In the genomic region with DNA sequence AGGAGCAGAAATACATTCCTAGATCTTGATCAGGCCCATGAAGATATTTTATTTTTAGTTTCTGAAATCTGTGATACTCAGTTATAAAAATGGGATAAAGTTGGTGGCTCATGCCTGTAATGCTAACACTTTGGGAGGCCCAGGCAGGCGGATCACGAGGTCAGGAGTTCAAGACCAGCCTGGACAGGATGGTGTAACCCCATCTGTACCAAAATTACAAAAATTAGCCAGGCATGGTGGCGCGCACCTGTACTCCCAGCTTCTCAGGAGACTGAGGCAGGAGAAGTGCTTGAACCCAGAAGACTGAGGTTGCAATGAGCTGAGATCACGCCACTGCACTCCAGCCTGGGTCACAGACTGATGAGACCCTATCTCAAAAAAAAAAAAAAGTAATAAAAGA, we compare ENCODE assay signal across 27 cellular contexts.
A peak's percentile ranks its signal among the peaks of the same experiment; 100 is the strongest.
DNase-seq lines count a peak whose midpoint lies in the region; ATAC-seq lines count a peak whose summit lies in the region.
"Had no signal": no experiment of that assay in that cellular context is flagged by ENCODE, and none has a peak within 500 bp of the region (broad histone marks: within the 10 kb centered on the region; RNA-seq: fewer than 3 reads in every experiment).

No MANE protein-coding gene starts in this region.

- no peak overlapping the region for H2BK12ac ChIP-seq in mesenchymal stem cell (ENCODE audit: low read length in 2 of 2)

- peak overlapping the region in 1 of 2 experiments; percentile 24 for H3K18ac ChIP-seq in mesenchymal stem cell (ENCODE audit: low read depth in 1 of 2, low read length in 2 of 2)

- no peak overlapping the region for H2BK15ac ChIP-seq in mesenchymal stem cell (ENCODE audit: low read depth, poor library complexity, severe bottlenecking)

- H3K79me1 ChIP-seq in mesenchymal stem cell (replicated peaks; ENCODE audit: low read length, poor library complexity, severe bottlenecking) = no peaks in the 10 kb centered on the region

- H3K4me1 Mint-ChIP-seq in activated naive CD4-positive, alpha-beta T cell treated with anti-CD3 and anti-CD28 coated beads for 36 hours (ENCODE audit: low read depth) = peaks cover 48% of the 10 kb centered on the region
- peaks cover 24% of the 10 kb centered on the region for H3K4me1 Mint-ChIP-seq in stimulated activated effector memory CD8-positive, alpha-beta T cell treated with anti-CD3 and anti-CD28 coated beads, Interleukin-12 subunit alpha, Interleukin-12 subunit beta, amount 100 ng/mL, for 72 hours
- H3K4me1 Mint-ChIP-seq: nephron had no signal

- no peak overlapping the region for H3K23ac ChIP-seq in mesenchymal stem cell (ENCODE audit: low read length in 2 of 2)

- no peak overlapping the region for H2AFZ ChIP-seq in mesenchymal stem cell (ENCODE audit: low read depth, low read length)

- H3K4ac ChIP-seq in mesenchymal stem cell (ENCODE audit: low read depth in 1 of 2, low read length in 2 of 2) = no peak overlapping the region

- no peaks in the 10 kb centered on the region for H3K9me3 Mint-ChIP-seq in activated naive CD4-positive, alpha-beta T cell treated with anti-CD3 and anti-CD28 coated beads for 36 hours
- peaks cover 0 to 5% of the 10 kb centered on the region in 2 donors for H3K9me3 Mint-ChIP-seq in activated naive CD4-positive, alpha-beta T cell treated with anti-CD3 and anti-CD28 coated beads, Interleukin-2, amount 50 U/mL, for 72 hours
- no peaks in the 10 kb centered on the region for H3K9me3 Mint-ChIP-seq in stimulated activated effector memory CD8-positive, alpha-beta T cell treated with anti-CD3 and anti-CD28 coated beads, Interleukin-12 subunit alpha, Interleukin-12 subunit beta, amount 100 ng/mL, for 72 hours
- H3K9me3 Mint-ChIP-seq: nephron had no signal

- WGBS in mesenchymal stem cell = 75% methylated on average over 4 of the region's 5 CpGs

- no peak overlapping the region for H3K4me3 ChIP-seq in mesenchymal stem cell (ENCODE audit: insufficient read depth in 1 of 2, low read depth in 1 of 2, low read length in 2 of 2)
- H3K4me3 ChIP-seq: cardiac muscle cell, gastroesophageal sphincter, left ventricle myocardium inferior, pancreas, right atrium auricular region, tibial artery had no signal

- H3K14ac ChIP-seq in mesenchymal stem cell (ENCODE audit: low read length in 2 of 2) = no peak overlapping the region

- no peak overlapping the region for H4K8ac ChIP-seq in mesenchymal stem cell (ENCODE audit: low read length)

- no peak overlapping the region for H2BK120ac ChIP-seq in mesenchymal stem cell (ENCODE audit: low read depth, low read length)

- H2BK5ac ChIP-seq in mesenchymal stem cell (ENCODE audit: low read depth, low read length, poor library complexity, severe bottlenecking) = no peak overlapping the region

- DNase-seq in activated naive CD4-positive, alpha-beta T cell treated with anti-CD3 and anti-CD28 coated beads for 36 hours = no peak
- no peak for DNase-seq in activated naive CD4-positive, alpha-beta T cell (lab: John Stamatoyannopoulos, UW)
- DNase-seq in MV-4-11 (lab: John Stamatoyannopoulos, UW) = peak; percentile 15
- DNase-seq in activated naive CD4-positive, alpha-beta T cell treated with anti-CD3 and anti-CD28 coated beads, Interleukin-2, amount 50 U/mL, for 72 hours (ENCODE audit: low spot score in 2 of 2) = no peak
- no peak for DNase-seq in stimulated activated effector memory CD8-positive, alpha-beta T cell treated with anti-CD3 and anti-CD28 coated beads, Interleukin-12 subunit alpha, Interleukin-12 subunit beta, amount 100 ng/mL, for 72 hours (ENCODE audit: low spot score in 2 of 2)
- no peak for DNase-seq in mesenchymal stem cell
- DNase-seq in OCI-M1 (lab: John Stamatoyannopoulos, UW) = no peak
- DNase-seq: activated CD8-positive, alpha-beta memory T cell treated with anti-CD3 and anti-CD28 coated beads for 24 hours; activated effector memory CD4-positive, alpha-beta T cell treated with Interleukin-2 at 50 U/mL for 16 hours; anterior cingulate cortex; EL; H7; left ventricle myocardium inferior; midbrain; NCI-H1048; NCI-H187 treated with DMSO at 0.1 percent for 48 hours; NCI-H526 treated with DMSO at 0.1 percent for 48 hours; pancreas; stimulated activated CD4-positive, alpha-beta T cell treated with anti-CD3 and anti-CD28 coated beads, Interleukin-4, amount 100 ng/mL, for 1 hour; stimulated activated naive CD4-positive, alpha-beta T cell treated with Interleukin-2 at 50 U/mL for 16 hours; tibial artery had no signal

- intact Hi-C loops in activated naive CD4-positive, alpha-beta T cell treated with anti-CD3 and anti-CD28 coated beads for 36 hours (cut with micrococcal nuclease) = loop anchor here (5.0 kb wide), 1 partner anchor 237 kb away; no protein-coding TSS in a partner anchor

- H3K4me2 ChIP-seq in mesenchymal stem cell (ENCODE audit: low read length, poor library complexity, severe bottlenecking) = no peak overlapping the region

- no peak overlapping the region for H2AK5ac ChIP-seq in mesenchymal stem cell (ENCODE audit: low read length, severe bottlenecking)

- no peaks in the 10 kb centered on the region for H3K27me3 ChIP-seq in mesenchymal stem cell (ENCODE audit: control insufficient read depth in 1 of 2, insufficient read depth in 1 of 2, low read length in 2 of 2)
- H3K27me3 ChIP-seq: cardiac muscle cell, gastroesophageal sphincter, pancreas, right atrium auricular region, tibial artery had no signal

- no peak overlapping the region for H3K4me3 Mint-ChIP-seq in activated naive CD4-positive, alpha-beta T cell treated with anti-CD3 and anti-CD28 coated beads for 36 hours
- peak overlapping the region; percentile 41 for H3K4me3 Mint-ChIP-seq in stimulated activated effector memory CD8-positive, alpha-beta T cell treated with anti-CD3 and anti-CD28 coated beads, Interleukin-12 subunit alpha, Interleukin-12 subunit beta, amount 100 ng/mL, for 72 hours
- H3K4me3 Mint-ChIP-seq: nephron had no signal

- ATAC-seq in activated naive CD4-positive, alpha-beta T cell treated with anti-CD3 and anti-CD28 coated beads, Interleukin-2, amount 50 U/mL, for 72 hours = no peak
- no peak for ATAC-seq in stimulated activated effector memory CD8-positive, alpha-beta T cell treated with anti-CD3 and anti-CD28 coated beads, Interleukin-12 subunit alpha, Interleukin-12 subunit beta, amount 100 ng/mL, for 72 hours
- ATAC-seq in GM19324 (IDR thresholded peaks at IDR 0.05; ENCODE audit: low FRiP score, unreplicated experiment) = no peak
- ATAC-seq: gastroesophageal sphincter, pancreas had no signal

- no peak overlapping the region for H3K9ac ChIP-seq in mesenchymal stem cell (ENCODE audit: low read length)

- H4K91ac ChIP-seq in mesenchymal stem cell (ENCODE audit: low read length) = no peak overlapping the region

- no peak overlapping the region for H3K27ac ChIP-seq in mesenchymal stem cell (ENCODE audit: low read length, poor library complexity, severe bottlenecking)
- H3K27ac ChIP-seq: cardiac muscle cell, gastroesophageal sphincter, left ventricle myocardium inferior, pancreas, right atrium auricular region, tibial artery, VCaP had no signal

- H3K36me3 ChIP-seq in mesenchymal stem cell (ENCODE audit: control insufficient read depth in 1 of 2, insufficient read depth in 2 of 2, low read depth in 1 of 2, low read length in 2 of 2) = peaks cover 0 to 11% of the 10 kb centered on the region in 2 experiments
- H3K36me3 ChIP-seq: cardiac muscle cell, gastroesophageal sphincter, pancreas, right atrium auricular region had no signal

- H3K36me3 Mint-ChIP-seq in activated naive CD4-positive, alpha-beta T cell treated with anti-CD3 and anti-CD28 coated beads for 36 hours (ENCODE audit: low read depth) = peaks cover 18% of the 10 kb centered on the region
- H3K36me3 Mint-ChIP-seq in activated naive CD4-positive, alpha-beta T cell treated with anti-CD3 and anti-CD28 coated beads, Interleukin-2, amount 50 U/mL, for 72 hours = peaks cover 28 to 65% of the 10 kb centered on the region in 2 donors
- peaks cover 69% of the 10 kb centered on the region for H3K36me3 Mint-ChIP-seq in stimulated activated effector memory CD8-positive, alpha-beta T cell treated with anti-CD3 and anti-CD28 coated beads, Interleukin-12 subunit alpha, Interleukin-12 subunit beta, amount 100 ng/mL, for 72 hours

- H3K27ac Mint-ChIP-seq in activated naive CD4-positive, alpha-beta T cell treated with anti-CD3 and anti-CD28 coated beads for 36 hours = peak overlapping the region; percentile 95
- peak overlapping the region; percentile 85 to 96 for H3K27ac Mint-ChIP-seq in activated naive CD4-positive, alpha-beta T cell treated with anti-CD3 and anti-CD28 coated beads, Interleukin-2, amount 50 U/mL, for 72 hours
- peak overlapping the region; percentile 89 for H3K27ac Mint-ChIP-seq in stimulated activated effector memory CD8-positive, alpha-beta T cell treated with anti-CD3 and anti-CD28 coated beads, Interleukin-12 subunit alpha, Interleukin-12 subunit beta, amount 100 ng/mL, for 72 hours
- H3K27ac Mint-ChIP-seq: nephron had no signal

- H3K9me3 ChIP-seq in mesenchymal stem cell (ENCODE audit: control insufficient read depth, low read length) = no peaks in the 10 kb centered on the region
- H3K9me3 ChIP-seq: gastroesophageal sphincter, left ventricle myocardium inferior, pancreas, right atrium auricular region, tibial artery had no signal

- no peaks in the 10 kb centered on the region for H3K27me3 Mint-ChIP-seq in activated naive CD4-positive, alpha-beta T cell treated with anti-CD3 and anti-CD28 coated beads for 36 hours (ENCODE audit: low read depth)

- H3K4me1 ChIP-seq in mesenchymal stem cell (ENCODE audit: control insufficient read depth, insufficient read depth, low read depth, low read length) = no peaks in the 10 kb centered on the region
- H3K4me1 ChIP-seq: gastroesophageal sphincter, left ventricle myocardium inferior, right atrium auricular region, tibial artery had no signal

- CTCF ChIA-PET in activated naive CD4-positive, alpha-beta T cell treated with anti-CD3 and anti-CD28 coated beads for 36 hours (lab: Charles Lee) = interaction anchor here (0.6 to 1.3 kb wide), 3 partner anchors 35 to 106 kb away, joined by 3 to 5 read pairs (median 3); a partner anchor contains a TSS
